8 cellular contexts compared by ENCODE assay signal in genomic region chr2:200306969-200307811, GRCh38. TPM values are rescaled to one million over a fixed set of nuclear protein-coding genes. Genes with fewer than 3 reads are reported as not detected.
DNase-seq lines count a peak whose midpoint lies in the region; ATAC-seq and TF ChIP-seq lines count a peak whose summit lies in the region.

No MANE protein-coding gene starts in this region.

- peak overlapping the region; percentile 86 to 93 (median 90) for H3K9ac ChIP-seq in BLaER1 treated with 17β-estradiol and CSF1 and Interleukin-3, amounts not matched to agents 10 nM and 100 nM

- peak; percentile 56 for ATAC-seq in HG03097 (IDR thresholded peaks at IDR 0.05; ENCODE audit: low FRiP score, unreplicated experiment)
- ATAC-seq in sciatic nerve, result peak; percentile 42

- H3K9me2 ChIP-seq in hepatocyte (replicated peaks; ENCODE audit: insufficient read depth), result no peaks in the 10 kb centered on the region

- 3% methylated on average over 28 of the region's 128 CpGs for WGBS in hepatocyte (ENCODE audit: low lambda C conversion rate, missing lambda C conversion rate)

- peak overlapping the region; percentile 83 to 99 (median 96) for H3K4me2 ChIP-seq in BLaER1 treated with 17β-estradiol and CSF1 and Interleukin-3, amounts not matched to agents 10 nM and 100 nM
- peak overlapping the region; percentile 81 for H3K4me2 ChIP-seq in hepatocyte

- no peak for TF ChIP-seq CTCF in hepatocyte (IDR thresholded peaks at IDR 0.05; ENCODE audit: poor library complexity)

- peak; percentile 27 for TF ChIP-seq POLR2A in GM18951 (IDR thresholded peaks at IDR 0.05; ENCODE audit: extremely low read depth, insufficient read depth, insufficient read length)

- H3K4me1 ChIP-seq in BLaER1 treated with 17β-estradiol and CSF1 and Interleukin-3, amounts not matched to agents 10 nM and 100 nM, result peaks cover 17 to 33% (median 28%) of the 10 kb centered on the region in 10 experiments
- peaks cover 39% of the 10 kb centered on the region for H3K4me1 ChIP-seq in hepatocyte (ENCODE audit: insufficient read depth)

- in situ Hi-C loops in GM18951 (cut with MboI; ENCODE audit: low sequenced_read_pairs, unreplicated experiment), result loop anchor here (10.0 kb wide), 1 partner anchor 168 kb away; no protein-coding TSS in a partner anchor

- H3K27ac ChIP-seq in BLaER1 treated with 17β-estradiol and CSF1 and Interleukin-3, amounts not matched to agents 10 nM and 100 nM, result peak overlapping the region; percentile 77 to 92 (median 84)
- peak overlapping the region; percentile 97 for H3K27ac ChIP-seq in hepatocyte

- H3K36me3 ChIP-seq in BLaER1 treated with 17β-estradiol and CSF1 and Interleukin-3, amounts not matched to agents 10 nM and 100 nM, result 0 out of 22 replicates have a peak, but pooled peaks cover 0 to 7% (median 0%) of the 10 kb centered on the region in 11 experiments
- H3K36me3 ChIP-seq in hepatocyte (replicated peaks; ENCODE audit: insufficient read depth, low read depth), result no peaks in the 10 kb centered on the region

- H2AFZ ChIP-seq in hepatocyte, result peak overlapping the region; percentile 8

- H4K20me1 ChIP-seq in BLaER1 treated with 17β-estradiol and CSF1 and Interleukin-3, amounts not matched to agents 10 nM and 100 nM, result peaks cover 0 to 33% (median 19%) of the 10 kb centered on the region in 11 experiments; a peak in 11 of 22 replicates
- H4K20me1 ChIP-seq in hepatocyte (ENCODE audit: insufficient read depth, poor library complexity, severe bottlenecking), result peaks cover 34% of the 10 kb centered on the region

- peak; percentile 44 for DNase-seq in SK-N-DZ (ENCODE audit: low spot score)
- peak in 44 of 58 donors; percentile 4 to 65 (median 39) for DNase-seq in anterior cingulate cortex (lab: John Stamatoyannopoulos, UW)
- DNase-seq in hepatocyte (ENCODE audit: low spot score), result peak; percentile 63
- peak; percentile 70 for DNase-seq in sciatic nerve (ENCODE audit: low spot score)
- DNase-seq in COLO829 (ENCODE audit: low spot score), result no peak

- no peaks in the 10 kb centered on the region for H3K27me3 ChIP-seq in BLaER1 treated with 17β-estradiol and CSF1 and Interleukin-3, amounts not matched to agents 10 nM and 100 nM
- no peaks in the 10 kb centered on the region for H3K27me3 ChIP-seq in hepatocyte

- intact Hi-C loops in sciatic nerve (cut with DNase I), result no loop called here

- H3K79me2 ChIP-seq in hepatocyte, result peaks cover 61% of the 10 kb centered on the region

- H3K4me3 ChIP-seq in BLaER1 treated with 17β-estradiol and CSF1 and Interleukin-3, amounts not matched to agents 10 nM and 100 nM, result peak overlapping the region; percentile 77 to 94 (median 86)
- H3K4me3 ChIP-seq in hepatocyte, result peak overlapping the region; percentile 72

- H3K9me3 ChIP-seq in BLaER1 treated with 17β-estradiol and CSF1 and Interleukin-3, amounts not matched to agents 10 nM and 100 nM (replicated peaks in 1 of 11), result no peaks in the 10 kb centered on the region
- no peaks in the 10 kb centered on the region for H3K9me3 ChIP-seq in hepatocyte (ENCODE audit: low read depth)

RNA-seq across cellular contexts. Expression of gene SPATS2L, which starts 0.7 kb away (rescaled TPM):
- polyA plus RNA-seq in SK-N-DZ (2014; cell fraction: cytosol; rRNA removed), result 13.2 and 24.2 TPM in 2 replicates
- polyA plus RNA-seq in SK-N-DZ (2014; cell fraction: nucleus; rRNA removed), result 8.7 and 16.3 TPM in 2 replicates
- total RNA-seq in hepatocyte (159 and 173 TPM in 2 replicates), sciatic nerve (82.3 TPM)
- polyA plus RNA-seq in hepatocyte, result 202 and 239 TPM in 2 replicates
